ENCODE assay signal across 11 cellular contexts in the genomic region with DNA sequence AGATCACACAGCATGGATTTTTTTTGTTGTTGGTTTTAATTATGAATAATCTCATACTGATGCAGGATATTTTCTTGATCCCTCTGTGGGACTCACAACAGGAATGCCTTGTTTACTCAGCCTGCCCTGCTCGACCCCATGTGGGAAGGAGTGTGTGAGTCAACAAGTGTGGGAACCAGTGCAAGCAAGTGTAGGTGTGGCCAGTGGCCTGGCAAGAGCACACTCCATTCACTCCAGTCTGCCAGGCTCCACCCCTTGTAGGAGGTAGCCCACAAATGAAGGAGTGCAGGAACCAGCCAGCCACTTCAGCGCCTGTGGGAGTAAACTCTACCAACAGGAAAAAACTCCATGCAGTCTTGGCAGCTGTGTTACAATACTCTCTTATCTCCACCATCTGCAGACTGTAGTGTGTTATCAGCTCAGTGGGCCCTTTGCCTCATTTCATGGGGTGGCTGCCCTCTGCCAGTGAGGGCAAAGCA.
A peak's percentile ranks its signal among the peaks of the same experiment; 100 is the strongest.
DNase-seq lines count a peak whose midpoint lies in the region; ATAC-seq and TF ChIP-seq lines count a peak whose summit lies in the region.
"Had no signal": no experiment of that assay in that cellular context is flagged by ENCODE, and none has a peak within 500 bp of the region (broad histone marks: within the 10 kb centered on the region; RNA-seq: fewer than 3 reads in every experiment).

No MANE protein-coding gene starts in this region.

- no peaks in the 10 kb centered on the region for H3K27me3 ChIP-seq in adipocyte (replicated peaks; ENCODE audit: control insufficient read depth, insufficient read depth, low read length)
- no peaks in the 10 kb centered on the region for H3K27me3 ChIP-seq in kidney epithelial cell (ENCODE audit: control insufficient read depth, insufficient read depth, low read length)
- H3K27me3 ChIP-seq: SJSA1 had no signal

- in situ Hi-C loops in ACHN (cut with HindIII; ENCODE audit: low pct_ligation_motif_present, low pct_unique_long_range_greater_than_20kb, low sequenced_read_pairs): no loop called here

- peaks cover 17% of the 10 kb centered on the region for H3K4me1 ChIP-seq in adipocyte (ENCODE audit: control insufficient read depth, insufficient read depth, low read length)
- H3K4me1 ChIP-seq: SJSA1 had no signal

- no peak for TF ChIP-seq CTCF in kidney epithelial cell (IDR thresholded peaks at IDR 0.05; ENCODE audit: insufficient read depth, low read length, poor library complexity, severe bottlenecking)

- H3K4me3 ChIP-seq in adipocyte (ENCODE audit: low read length) (no peak overlapping the region), kidney epithelial cell (ENCODE audit: low read depth, low read length) (no peak overlapping the region)
- H3K4me3 ChIP-seq: SJSA1 had no signal

- peaks cover 8% of the 10 kb centered on the region for H3K9me3 ChIP-seq in adipocyte (ENCODE audit: control insufficient read depth, low read length)
- H3K9me3 ChIP-seq: SJSA1 had no signal

- no peak overlapping the region for H3K9ac ChIP-seq in adipocyte (ENCODE audit: low read length)

- DNase-seq in ACHN (peak; percentile 84), HK-2 (ENCODE audit: unreplicated experiment) (peak; percentile 22), adipocyte (ENCODE audit: low read depth) (peak; percentile 92), kidney epithelial cell (ENCODE audit: low read depth) (peak; percentile 82), DMS79 treated with DMSO at 0.1 percent for 48 hours (lab: John Stamatoyannopoulos, UW) (no peak), NCI-H146 treated with DMSO at 0.1 percent for 48 hours (lab: John Stamatoyannopoulos, UW; ENCODE audit: unreplicated experiment) (no peak)
- DNase-seq: cortex of kidney; stimulated activated CD4-positive, alpha-beta T cell treated with anti-CD3 and anti-CD28 coated beads, Interleukin-2, amount 100 ng/mL, for 48 hours had no signal

- H3K36me3 ChIP-seq in adipocyte (ENCODE audit: control insufficient read depth, insufficient read depth, low read length, severe bottlenecking) (no peaks in the 10 kb centered on the region), kidney epithelial cell (ENCODE audit: control insufficient read depth, insufficient read depth, low read length) (no peaks in the 10 kb centered on the region)
- H3K36me3 ChIP-seq: SJSA1 had no signal

- ATAC-seq in GM18858 (IDR thresholded peaks at IDR 0.05; ENCODE audit: unreplicated experiment): no peak
- no peak for ATAC-seq in HG02588 (IDR thresholded peaks at IDR 0.05; ENCODE audit: unreplicated experiment)

Comparison
In these comparisons a context has a peak if more than half of its experiments do, and no peak if none do; other contexts are left out.
1. DNase-seq: peak in ACHN (single experiment), HK-2 (single experiment), adipocyte (single experiment) and kidney epithelial cell (single experiment); none in DMS79 treated with DMSO at 0.1 percent for 48 hours (single experiment) and NCI-H146 treated with DMSO at 0.1 percent for 48 hours (single experiment).